8 cellular contexts compared by ENCODE assay signal in genomic region chr7:105224884-105225651, GRCh38.
DNase-seq lines count a peak whose midpoint lies in the region; ATAC-seq, FAIRE-seq and TF ChIP-seq lines count a peak whose summit lies in the region.

No MANE protein-coding gene starts in this region.

- peak in 1 of 2 donors; percentile 3 for DNase-seq in activated T-cell treated with anti-CD3 and anti-CD28 coated beads, Interleukin-2, amount 50 U/mL, for 72 hours
- DNase-seq in activated T-cell treated with anti-CD3 and anti-CD28 coated beads, Interleukin-2, amount 50 U/mL, for 1 hour, result no peak
- DNase-seq in H54 (ENCODE audit: insufficient read length, low spot score), result peak; percentile 53
- peak; percentile 95 for DNase-seq in M059J (ENCODE audit: low read depth)
- peak; percentile 94 for DNase-seq in astrocyte of the spinal cord (ENCODE audit: low read depth, low spot score)
- peak; percentile 79 for DNase-seq in myocyte (ENCODE audit: low read depth)
- no peak for DNase-seq in midbrain (lab: John Stamatoyannopoulos, UW)
- no peak for DNase-seq in NCI-H345 (lab: John Stamatoyannopoulos, UW)

- in situ Hi-C loops in astrocyte of the spinal cord (cut with HindIII; ENCODE audit: low sequenced_read_pairs), result no loop called here

- FAIRE-seq in H54 (lab: Jason Lieb, UNC), result peak; percentile 98

- peak; percentile 45 to 60 for ATAC-seq in activated T-cell treated with anti-CD3 and anti-CD28 coated beads, Interleukin-2, amount 50 U/mL, for 72 hours (replicated peaks in 1 of 2)

- H3K36me3 Mint-ChIP-seq in activated T-cell treated with anti-CD3 and anti-CD28 coated beads, Interleukin-2, amount 50 U/mL, for 72 hours (ENCODE audit: insufficient read depth in 2 of 2), result peaks cover 0 to 2% of the 10 kb centered on the region in 2 donors

- no peaks in the 10 kb centered on the region for H3K27me3 Mint-ChIP-seq in activated T-cell treated with anti-CD3 and anti-CD28 coated beads, Interleukin-2, amount 50 U/mL, for 72 hours (ENCODE audit: low read depth)

- H3K4me3 ChIP-seq in astrocyte of the spinal cord (ENCODE audit: low read depth, low read length), result no peak overlapping the region

- H3K27ac Mint-ChIP-seq in activated T-cell treated with anti-CD3 and anti-CD28 coated beads, Interleukin-2, amount 50 U/mL, for 72 hours, result peak overlapping the region; percentile 29

- TF ChIP-seq POLR2A in H54 (IDR thresholded peaks at IDR 0.05; ENCODE audit: low read depth, low read length), result no peak

- no peaks in the 10 kb centered on the region for H3K9me3 Mint-ChIP-seq in activated T-cell treated with anti-CD3 and anti-CD28 coated beads, Interleukin-2, amount 50 U/mL, for 72 hours

- no peak for TF ChIP-seq CTCF in astrocyte of the spinal cord (IDR thresholded peaks at IDR 0.05; ENCODE audit: low read depth, low read length)

- H3K4me3 Mint-ChIP-seq in activated T-cell treated with anti-CD3 and anti-CD28 coated beads, Interleukin-2, amount 50 U/mL, for 72 hours, result peak overlapping the region in 1 of 2 donors; percentile 69

- peaks cover 25% of the 10 kb centered on the region for H3K4me1 Mint-ChIP-seq in activated T-cell treated with anti-CD3 and anti-CD28 coated beads, Interleukin-2, amount 50 U/mL, for 72 hours (ENCODE audit: low read depth)

Comparison
In these comparisons a context has a peak if more than half of its experiments do, and no peak if none do; other contexts are left out.
1. DNase-seq: peak in H54 (single experiment), M059J (single experiment), astrocyte of the spinal cord (single experiment) and myocyte (single experiment); none in activated T-cell treated with anti-CD3 and anti-CD28 coated beads, Interleukin-2, amount 50 U/mL, for 1 hour (single experiment), midbrain (single experiment) and NCI-H345 (single experiment).